ENCODE assay signal across 8 cellular contexts in the genomic region with DNA sequence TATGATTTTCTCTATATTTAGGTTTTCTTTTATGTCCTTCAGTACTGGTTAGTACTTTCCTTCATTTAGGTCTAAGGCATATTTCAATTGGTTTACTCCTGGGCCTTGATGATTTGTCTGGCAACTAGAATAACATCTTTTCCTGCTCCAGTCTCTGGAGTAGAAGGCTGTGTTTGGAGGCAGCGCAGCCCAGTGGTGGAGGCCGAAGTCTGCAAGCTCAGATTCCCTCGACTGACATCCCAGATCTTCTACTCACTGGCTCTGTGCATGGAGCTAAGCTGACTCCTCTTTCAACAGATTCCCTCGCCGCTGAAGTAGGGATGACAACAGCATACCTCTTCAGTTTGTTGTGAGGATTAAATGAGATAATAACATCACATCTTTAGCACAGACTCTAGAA.
DNase-seq lines count a peak whose midpoint lies in the region; ATAC-seq and TF ChIP-seq lines count a peak whose summit lies in the region.

No MANE protein-coding gene starts in this region.

- intact Hi-C loops in activated CD8-positive, alpha-beta T cell treated with anti-CD3 and anti-CD28 coated beads for 36 hours (cut with micrococcal nuclease) = no loop called here
- intact Hi-C loops in natural killer cell (cut with micrococcal nuclease) = no loop called here

- H3K36me3 Mint-ChIP-seq in activated CD8-positive, alpha-beta T cell treated with anti-CD3 and anti-CD28 coated beads for 36 hours (ENCODE audit: low read depth) = no peaks in the 10 kb centered on the region
- H3K36me3 Mint-ChIP-seq in natural killer cell = no peaks in the 10 kb centered on the region

- H3K27me3 Mint-ChIP-seq in activated CD8-positive, alpha-beta T cell treated with anti-CD3 and anti-CD28 coated beads for 36 hours = peaks cover 7% of the 10 kb centered on the region
- H3K27me3 Mint-ChIP-seq in natural killer cell (ENCODE audit: low read depth in 2 of 2) = peaks cover 0 to 1% of the 10 kb centered on the region in 2 donors

- DNase-seq in NCI-H1417 (lab: John Stamatoyannopoulos, UW) (peak in 2 of 3 experiments; percentile 25 to 39), NCI-H1417 treated with DMSO at 0.1 percent for 48 hours (lab: John Stamatoyannopoulos, UW) (no peak), left kidney (ENCODE audit: low read depth, low spot score) (peak; percentile 45), natural killer cell (no peak)
- peak; percentile 19 for DNase-seq in activated CD8-positive, alpha-beta T cell treated with anti-CD3 and anti-CD28 coated beads for 36 hours
- no peak for DNase-seq in stimulated activated CD4-positive, alpha-beta T cell treated with anti-CD3 and anti-CD28 coated beads, Interleukin-2, amount 100 ng/mL, for 48 hours
- no peak for DNase-seq in activated naive CD4-positive, alpha-beta T cell treated with Interleukin-2 at 50 U/mL for 16 hours

- CTCF ChIA-PET in activated CD8-positive, alpha-beta T cell treated with anti-CD3 and anti-CD28 coated beads for 36 hours (lab: Charles Lee) = interaction anchor here (1.2 kb wide), 1 partner anchor 465 kb away, joined by 3 read pairs; no protein-coding TSS in a partner anchor

- POLR2A ChIA-PET in activated CD8-positive, alpha-beta T cell treated with anti-CD3 and anti-CD28 coated beads for 36 hours (lab: Charles Lee) = no interaction called here

- no peak overlapping the region for H3K4me3 Mint-ChIP-seq in activated CD8-positive, alpha-beta T cell treated with anti-CD3 and anti-CD28 coated beads for 36 hours
- H3K4me3 Mint-ChIP-seq in natural killer cell = no peak overlapping the region

- H3K4me1 Mint-ChIP-seq in activated CD8-positive, alpha-beta T cell treated with anti-CD3 and anti-CD28 coated beads for 36 hours (ENCODE audit: low read depth) = no peaks in the 10 kb centered on the region
- H3K4me1 Mint-ChIP-seq in natural killer cell = no peaks in the 10 kb centered on the region

- no peaks in the 10 kb centered on the region for H3K9me3 Mint-ChIP-seq in activated CD8-positive, alpha-beta T cell treated with anti-CD3 and anti-CD28 coated beads for 36 hours
- peaks cover 0 to 2% of the 10 kb centered on the region in 2 donors for H3K9me3 Mint-ChIP-seq in natural killer cell

- no peak overlapping the region for H3K27ac Mint-ChIP-seq in activated CD8-positive, alpha-beta T cell treated with anti-CD3 and anti-CD28 coated beads for 36 hours
- H3K27ac Mint-ChIP-seq in natural killer cell = no peak overlapping the region

- ATAC-seq in HG03108 (IDR thresholded peaks at IDR 0.05; ENCODE audit: unreplicated experiment) (peak; percentile 74), natural killer cell (no peak)
- no peak for ATAC-seq in activated CD8-positive, alpha-beta T cell treated with anti-CD3 and anti-CD28 coated beads for 36 hours

- no peak for TF ChIP-seq CTCF in activated CD8-positive, alpha-beta T cell treated with anti-CD3 and anti-CD28 coated beads for 36 hours (IDR thresholded peaks at IDR 0.05)
- no peak for TF ChIP-seq CTCF in natural killer cell (IDR thresholded peaks at IDR 0.05)

Comparison
In these comparisons a context has a peak if more than half of its experiments do, and no peak if none do; other contexts are left out.
1. DNase-seq: peak in NCI-H1417 (2 of 3), activated CD8-positive, alpha-beta T cell treated with anti-CD3 and anti-CD28 coated beads for 36 hours (single experiment) and left kidney (single experiment); none in NCI-H1417 treated with DMSO at 0.1 percent for 48 hours (single experiment), stimulated activated CD4-positive, alpha-beta T cell treated with anti-CD3 and anti-CD28 coated beads, Interleukin-2, amount 100 ng/mL, for 48 hours (0 of 2), natural killer cell (single experiment) and activated naive CD4-positive, alpha-beta T cell treated with Interleukin-2 at 50 U/mL for 16 hours (single experiment).